8 cellular contexts compared by ENCODE assay signal in genomic region chr17:68399638-68400403, GRCh38. TPM values are rescaled to one million over a fixed set of nuclear protein-coding genes. Genes with fewer than 3 reads are reported as not detected.
DNase-seq lines count a peak whose midpoint lies in the region; ATAC-seq and TF ChIP-seq lines count a peak whose summit lies in the region.

No MANE protein-coding gene starts in this region.

- no peaks in the 10 kb centered on the region for H3K27me3 Mint-ChIP-seq in activated T-helper 1 cell treated with anti-CD3 and anti-CD28 coated beads, Interleukin-12 subunit alpha, Interleukin-12 subunit beta, Interleukin-2, Interleukin-4 antibody, amounts not matched to agents 30 ng/mL and 10 ng/mL and 1 ng/mL, durations not matched to agents 14 hours and 24 hours and 36 hours (ENCODE audit: insufficient read depth)
- no peaks in the 10 kb centered on the region for H3K27me3 Mint-ChIP-seq in type B pancreatic cell

- peak overlapping the region; percentile 85 for H3K27ac Mint-ChIP-seq in activated T-helper 1 cell treated with anti-CD3 and anti-CD28 coated beads, Interleukin-12 subunit alpha, Interleukin-12 subunit beta, Interleukin-2, Interleukin-4 antibody, amounts not matched to agents 30 ng/mL and 10 ng/mL and 1 ng/mL, durations not matched to agents 14 hours and 24 hours and 36 hours
- H3K27ac Mint-ChIP-seq in type B pancreatic cell = peak overlapping the region; percentile 19

- peaks cover 51% of the 10 kb centered on the region for H3K4me1 Mint-ChIP-seq in activated T-helper 1 cell treated with anti-CD3 and anti-CD28 coated beads, Interleukin-12 subunit alpha, Interleukin-12 subunit beta, Interleukin-2, Interleukin-4 antibody, amounts not matched to agents 30 ng/mL and 10 ng/mL and 1 ng/mL, durations not matched to agents 14 hours and 24 hours and 36 hours (ENCODE audit: low read depth)
- H3K4me1 Mint-ChIP-seq in type B pancreatic cell (ENCODE audit: unreplicated experiment) = peaks cover 19% of the 10 kb centered on the region

- no peak for TF ChIP-seq CTCF in type B pancreatic cell (conservative IDR thresholded peaks at IDR 0.05)

- H3K36me3 Mint-ChIP-seq in activated T-helper 1 cell treated with anti-CD3 and anti-CD28 coated beads, Interleukin-12 subunit alpha, Interleukin-12 subunit beta, Interleukin-2, Interleukin-4 antibody, amounts not matched to agents 30 ng/mL and 10 ng/mL and 1 ng/mL, durations not matched to agents 14 hours and 24 hours and 36 hours (ENCODE audit: low read depth) = peaks cover 6% of the 10 kb centered on the region
- no peaks in the 10 kb centered on the region for H3K36me3 Mint-ChIP-seq in type B pancreatic cell

- H3K4me3 Mint-ChIP-seq in activated T-helper 1 cell treated with anti-CD3 and anti-CD28 coated beads, Interleukin-12 subunit alpha, Interleukin-12 subunit beta, Interleukin-2, Interleukin-4 antibody, amounts not matched to agents 30 ng/mL and 10 ng/mL and 1 ng/mL, durations not matched to agents 14 hours and 24 hours and 36 hours = no peak overlapping the region
- H3K4me3 Mint-ChIP-seq in type B pancreatic cell = no peak overlapping the region

- no peak for ATAC-seq in HG03342 (IDR thresholded peaks at IDR 0.05; ENCODE audit: unreplicated experiment)
- no peak for ATAC-seq in GM21423 (IDR thresholded peaks at IDR 0.05; ENCODE audit: unreplicated experiment)

- DNase-seq in activated T-cell treated with anti-CD3 and anti-CD28 coated beads for 24 hours (ENCODE audit: low read depth) (peak; percentile 39), iris pigment epithelial cell (ENCODE audit: low read depth) (peak; percentile 85), type B pancreatic cell (ENCODE audit: extremely low spot score, unreplicated experiment) (no peak), NCI-H2081 treated with DMSO at 0.1 percent for 48 hours (lab: John Stamatoyannopoulos, UW) (no peak)
- DNase-seq in activated T-cell treated with anti-CD3 and anti-CD28 coated beads, Interleukin-2, amount 50 U/mL, for 1 hour = no peak
- peak; percentile 29 for DNase-seq in activated T-helper 1 cell treated with anti-CD3 and anti-CD28 coated beads, Interleukin-12 subunit alpha, Interleukin-12 subunit beta, Interleukin-2, Interleukin-4 antibody, amounts not matched to agents 30 ng/mL and 10 ng/mL and 1 ng/mL, durations not matched to agents 14 hours and 24 hours and 36 hours (ENCODE audit: low spot score)

- intact Hi-C loops in activated T-helper 1 cell treated with anti-CD3 and anti-CD28 coated beads, Interleukin-12 subunit alpha, Interleukin-12 subunit beta, Interleukin-2, Interleukin-4 antibody, amounts not matched to agents 30 ng/mL and 10 ng/mL and 1 ng/mL, durations not matched to agents 14 hours and 24 hours and 36 hours (cut with micrococcal nuclease) = loop anchor here (1.0 to 2.0 kb wide), 7 partner anchors 15 to 137 kb away; no protein-coding TSS in a partner anchor

- H3K9me3 Mint-ChIP-seq in activated T-helper 1 cell treated with anti-CD3 and anti-CD28 coated beads, Interleukin-12 subunit alpha, Interleukin-12 subunit beta, Interleukin-2, Interleukin-4 antibody, amounts not matched to agents 30 ng/mL and 10 ng/mL and 1 ng/mL, durations not matched to agents 14 hours and 24 hours and 36 hours = peaks cover 12% of the 10 kb centered on the region
- no peaks in the 10 kb centered on the region for H3K9me3 Mint-ChIP-seq in type B pancreatic cell

RNA-seq across cellular contexts. Expression of gene WIPI1, which starts 57.5 kb away (rescaled TPM):
- 11.5 and 13.1 TPM in 2 replicates for total RNA-seq in activated T-helper 1 cell treated with anti-CD3 and anti-CD28 coated beads, Interleukin-12 subunit alpha, Interleukin-12 subunit beta, Interleukin-2, Interleukin-4 antibody, amounts not matched to agents 30 ng/mL and 10 ng/mL and 1 ng/mL, durations not matched to agents 14 hours and 24 hours and 36 hours
- 39.0 and 52.2 TPM in 2 replicates for total RNA-seq in type B pancreatic cell (ENCODE audit: low replicate concordance)

Comparison
In these comparisons a context has a peak if more than half of its experiments do, and no peak if none do; other contexts are left out.
1. DNase-seq: peak in activated T-cell treated with anti-CD3 and anti-CD28 coated beads for 24 hours (single experiment), activated T-helper 1 cell treated with anti-CD3 and anti-CD28 coated beads, Interleukin-12 subunit alpha, Interleukin-12 subunit beta, Interleukin-2, Interleukin-4 antibody, amounts not matched to agents 30 ng/mL and 10 ng/mL and 1 ng/mL, durations not matched to agents 14 hours and 24 hours and 36 hours (single experiment) and iris pigment epithelial cell (single experiment); none in activated T-cell treated with anti-CD3 and anti-CD28 coated beads, Interleukin-2, amount 50 U/mL, for 1 hour (single experiment), type B pancreatic cell (single experiment) and NCI-H2081 treated with DMSO at 0.1 percent for 48 hours (single experiment).